28 cellular contexts compared by ENCODE assay signal in genomic region chr4:114839986-114840385, GRCh38.
A peak's percentile ranks its signal among the peaks of the same experiment; 100 is the strongest.
DNase-seq lines count a peak whose midpoint lies in the region; ATAC-seq and TF ChIP-seq lines count a peak whose summit lies in the region.
"Had no signal": no experiment of that assay in that cellular context is flagged by ENCODE, and none has a peak within 500 bp of the region (broad histone marks: within the 10 kb centered on the region; RNA-seq: fewer than 3 reads in every experiment).

No MANE protein-coding gene starts in this region.

- TF ChIP-seq CTCF in SK-N-SH (IDR thresholded peaks at IDR 0.05), result no peak

- no peak for TF ChIP-seq EP300 in SK-N-SH (IDR thresholded peaks at IDR 0.05; ENCODE audit: borderline replicate concordance in 1 of 2, low read depth in 1 of 2, low read length in 1 of 2)

- 4% methylated on average over 1 of the region's 1 CpG for WGBS in SK-N-SH (ENCODE audit: low lambda C conversion rate)

- DNase-seq in OCI-M1 (lab: John Stamatoyannopoulos, UW) (peak; percentile 45), SK-N-SH (no peak), 8988T (no peak), SKM-1 treated with dmso at 0.1 percent for 144 hours (lab: John Stamatoyannopoulos, UW; ENCODE audit: unreplicated experiment) (no peak)
- DNase-seq: AML-193; CD4-positive, alpha-beta T cell; KBM-7; MG63; NCI-H1048; NCI-H1417 treated with DMSO at 0.1 percent for 48 hours; NCI-H187; NCI-H2081 treated with DMSO at 0.1 percent for 48 hours; NCI-H2171; NCI-H345; NCI-H510A treated with DMSO at 0.1 percent for 48 hours; NCI-H774; NK-92 treated with Interleukin-12 subunit alpha and Interleukin-12 subunit beta, amount 100 ng/mL, for 24 hours; Peyer's patch; SIG-M5; T-helper 17 cell; T1000 had no signal

- no peaks in the 10 kb centered on the region for H3K36me3 ChIP-seq in SK-N-SH (replicated peaks in 1 of 2; ENCODE audit: control insufficient read depth in 1 of 2, insufficient read depth in 2 of 2, low read length in 1 of 2)
- H3K36me3 ChIP-seq: BLaER1 treated with 17β-estradiol and CSF1 and Interleukin-3, amounts not matched to agents 10 nM and 100 nM; MG63; Peyer's patch had no signal

- POLR2A ChIA-PET in SK-N-SH (lab: Yijun Ruan, JAX), result no interaction called here

- no peaks in the 10 kb centered on the region for H3F3A ChIP-seq in SK-N-SH (replicated peaks; ENCODE audit: insufficient read depth)

- no peak overlapping the region for H3K4me2 ChIP-seq in SK-N-SH
- H3K4me2 ChIP-seq: BLaER1 treated with 17β-estradiol and CSF1 and Interleukin-3, amounts not matched to agents 10 nM and 100 nM had no signal

- H3K9ac ChIP-seq in SK-N-SH, result no peak overlapping the region
- H3K9ac ChIP-seq: BLaER1 treated with 17β-estradiol and CSF1 and Interleukin-3, amounts not matched to agents 10 nM and 100 nM had no signal

- no peak overlapping the region for H2AFZ ChIP-seq in SK-N-SH (ENCODE audit: low read depth)

- no peaks in the 10 kb centered on the region for H3K79me2 ChIP-seq in SK-N-SH (ENCODE audit: insufficient read depth)

- no peaks in the 10 kb centered on the region for H3K9me2 ChIP-seq in SK-N-SH

- H3K27me3 ChIP-seq in SK-N-SH (ENCODE audit: insufficient read depth), result no peaks in the 10 kb centered on the region
- H3K27me3 ChIP-seq: BLaER1 treated with 17β-estradiol and CSF1 and Interleukin-3, amounts not matched to agents 10 nM and 100 nM; MG63; Peyer's patch had no signal

- peak; percentile 73 for ATAC-seq in GM18519 (IDR thresholded peaks at IDR 0.05; ENCODE audit: low FRiP score, unreplicated experiment)
- ATAC-seq in GM19395 (IDR thresholded peaks at IDR 0.05; ENCODE audit: unreplicated experiment), result peak; percentile 84
- ATAC-seq in HG02870 (IDR thresholded peaks at IDR 0.05; ENCODE audit: unreplicated experiment), result peak; percentile 89
- no peak for ATAC-seq in GM21737 (IDR thresholded peaks at IDR 0.05; ENCODE audit: unreplicated experiment)
- ATAC-seq: HCT116, T-helper 17 cell had no signal

- no peak overlapping the region for H3K27ac ChIP-seq in SK-N-SH (ENCODE audit: low read depth in 2 of 2, low read length in 1 of 2)
- H3K27ac ChIP-seq: BLaER1 treated with 17β-estradiol and CSF1 and Interleukin-3, amounts not matched to agents 10 nM and 100 nM; Peyer's patch; SK-N-MC had no signal

- H3K4me3 ChIP-seq in SK-N-SH (ENCODE audit: low read depth in 2 of 2, low read length in 1 of 2), result no peak overlapping the region
- H3K4me3 ChIP-seq: BLaER1 treated with 17β-estradiol and CSF1 and Interleukin-3, amounts not matched to agents 10 nM and 100 nM; MG63; Peyer's patch; SK-N-MC had no signal

- no peak for TF ChIP-seq RAD21 in SK-N-SH (IDR thresholded peaks at IDR 0.05; ENCODE audit: low read length)

- CTCF ChIA-PET in SK-N-SH (lab: Yijun Ruan, JAX), result interaction anchor here (1.6 kb wide), 1 partner anchor 32 kb away, joined by 4 read pairs; no protein-coding TSS in a partner anchor

- no peaks in the 10 kb centered on the region for H3K4me1 ChIP-seq in SK-N-SH (ENCODE audit: control insufficient read depth in 1 of 2, insufficient read depth in 2 of 2, low read depth in 1 of 2, low read length in 1 of 2)
- H3K4me1 ChIP-seq: Peyer's patch had no signal

- H3K9me3 ChIP-seq in SK-N-SH, result no peaks in the 10 kb centered on the region
- H3K9me3 ChIP-seq: BLaER1 treated with 17β-estradiol and CSF1 and Interleukin-3, amounts not matched to agents 10 nM and 100 nM; MG63; Peyer's patch had no signal

- no peaks in the 10 kb centered on the region for H4K20me1 ChIP-seq in SK-N-SH (ENCODE audit: insufficient read depth)
- H4K20me1 ChIP-seq: BLaER1 treated with 17β-estradiol and CSF1 and Interleukin-3, amounts not matched to agents 10 nM and 100 nM had no signal

TF ChIP-seq in SK-N-SH, 30 proteins besides CTCF, POLR2A, EP300 and RAD21:
- no peak for TF ChIP-seq USF2 (IDR thresholded peaks at IDR 0.05; ENCODE audit: borderline replicate concordance, low read depth, low read length)
- TF ChIP-seq PBX3 (IDR thresholded peaks at IDR 0.05), result no peak
- TF ChIP-seq, protein P1, sequence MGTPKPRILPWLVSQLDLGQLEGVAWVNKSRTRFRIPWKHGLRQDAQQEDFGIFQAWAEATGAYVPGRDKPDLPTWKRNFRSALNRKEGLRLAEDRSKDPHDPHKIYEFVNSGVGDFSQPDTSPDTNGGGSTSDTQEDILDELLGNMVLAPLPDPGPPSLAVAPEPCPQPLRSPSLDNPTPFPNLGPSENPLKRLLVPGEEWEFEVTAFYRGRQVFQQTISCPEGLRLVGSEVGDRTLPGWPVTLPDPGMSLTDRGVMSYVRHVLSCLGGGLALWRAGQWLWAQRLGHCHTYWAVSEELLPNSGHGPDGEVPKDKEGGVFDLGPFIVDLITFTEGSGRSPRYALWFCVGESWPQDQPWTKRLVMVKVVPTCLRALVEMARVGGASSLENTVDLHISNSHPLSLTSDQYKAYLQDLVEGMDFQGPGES (IDR thresholded peaks at IDR 0.05; ENCODE audit: low read depth, low read length), result no peak
